Comparison of ENCODE assay signal across 8 cellular contexts in genomic region chr12:632102-632696, GRCh38. TPM values are rescaled to one million over a fixed set of nuclear protein-coding genes. Genes with fewer than 3 reads are reported as not detected.
DNase-seq lines count a peak whose midpoint lies in the region; ATAC-seq, FAIRE-seq and TF ChIP-seq lines count a peak whose summit lies in the region.

No MANE protein-coding gene starts in this region.

- H3K27me3 ChIP-seq in OCI-LY1 (ENCODE audit: insufficient read depth, low read length) (no peaks in the 10 kb centered on the region), neural progenitor cell (no peaks in the 10 kb centered on the region)

- H2AFZ ChIP-seq in OCI-LY1 (ENCODE audit: low read length) (no peak overlapping the region), neural progenitor cell (replicated peaks) (peak overlapping the region; percentile 77)

- H3K36me3 ChIP-seq in OCI-LY1 (ENCODE audit: insufficient read depth, low read length) = no peaks in the 10 kb centered on the region; the same call in 1 of the 2 replicates
- H3K36me3 ChIP-seq in neural progenitor cell = no peaks in the 10 kb centered on the region

- DNase-seq in GM19239 (ENCODE audit: insufficient read length, low spot score) (no peak), epithelial cell of esophagus (ENCODE audit: low read depth) (peak; percentile 87), neural progenitor cell (ENCODE audit: low spot score) (peak; percentile 77), CD1c-positive myeloid dendritic cell (ENCODE audit: extremely low spot score) (no peak), DMS114 treated with DMSO at 0.1 percent for 48 hours (lab: John Stamatoyannopoulos, UW; ENCODE audit: unreplicated experiment) (no peak)

- H3K9me3 Mint-ChIP-seq in neural progenitor cell = no peaks in the 10 kb centered on the region

- FAIRE-seq in GM19239 (lab: Jason Lieb, UNC) = peak; percentile 56

- ATAC-seq in GM19351 (IDR thresholded peaks at IDR 0.05; ENCODE audit: unreplicated experiment) = no peak
- no peak for ATAC-seq in HG03432 (IDR thresholded peaks at IDR 0.05; ENCODE audit: unreplicated experiment)

- H3K4me3 ChIP-seq in OCI-LY1 (ENCODE audit: low read depth, low read length, poor library complexity, severe bottlenecking) (no peak overlapping the region), epithelial cell of esophagus (ENCODE audit: low read length) (peak overlapping the region; percentile 1), neural progenitor cell (peak overlapping the region; percentile 4)

- TF ChIP-seq CTCF in OCI-LY1 (IDR thresholded peaks at IDR 0.05; ENCODE audit: low read length) (no peak), epithelial cell of esophagus (IDR thresholded peaks at IDR 0.05; ENCODE audit: insufficient read depth, low read depth, low read length, missing control alignments) (no peak), neural progenitor cell (IDR thresholded peaks at IDR 0.05) (no peak)

- H3K9me3 ChIP-seq in OCI-LY1 (ENCODE audit: low read length) (no peaks in the 10 kb centered on the region), neural progenitor cell (ENCODE audit: low read depth) (no peaks in the 10 kb centered on the region)

- H3K4me3 Mint-ChIP-seq in neural progenitor cell = peak overlapping the region; percentile 30

- no peaks in the 10 kb centered on the region for H4K20me1 ChIP-seq in OCI-LY1 (ENCODE audit: insufficient read depth, low read length)
- no peaks in the 10 kb centered on the region for H4K20me1 ChIP-seq in neural progenitor cell (ENCODE audit: low read depth)

- H3K4me1 ChIP-seq in OCI-LY1 (ENCODE audit: insufficient read depth, low read length, severe bottlenecking) = peaks cover 58% of the 10 kb centered on the region
- peaks cover 18% of the 10 kb centered on the region for H3K4me1 ChIP-seq in neural progenitor cell

- H3K27ac ChIP-seq in OCI-LY1 (ENCODE audit: low read depth, low read length, poor library complexity, severe bottlenecking) = peak overlapping the region; percentile 84
- peak overlapping the region; percentile 73 for H3K27ac ChIP-seq in neural progenitor cell

- peak overlapping the region; percentile 43 for H3K27ac Mint-ChIP-seq in neural progenitor cell

- H3K79me2 ChIP-seq in OCI-LY1 (ENCODE audit: insufficient read depth, low read length) (no peaks in the 10 kb centered on the region), neural progenitor cell (ENCODE audit: low read depth) (no peaks in the 10 kb centered on the region)

- H3K4me1 Mint-ChIP-seq in neural progenitor cell = peaks cover 32% of the 10 kb centered on the region

- H3F3A ChIP-seq in OCI-LY1 (ENCODE audit: insufficient read depth, low read length) = no peaks in the 10 kb centered on the region
- peaks cover 34% of the 10 kb centered on the region for H3F3A ChIP-seq in neural progenitor cell (ENCODE audit: low read depth)

- no peaks in the 10 kb centered on the region for H3K36me3 Mint-ChIP-seq in neural progenitor cell

- H3K4me2 ChIP-seq in OCI-LY1 (ENCODE audit: low read length) (peak overlapping the region; percentile 71), neural progenitor cell (peak overlapping the region; percentile 68)

- H3K9ac ChIP-seq in OCI-LY1 (ENCODE audit: low read length) (no peak overlapping the region; the same call in 1 of the 2 replicates), neural progenitor cell (no peak overlapping the region)

- H3K27me3 Mint-ChIP-seq in neural progenitor cell (ENCODE audit: insufficient read depth, low read depth) = peaks cover 2% of the 10 kb centered on the region

- no peaks in the 10 kb centered on the region for H3K9me2 ChIP-seq in OCI-LY1 (ENCODE audit: low read depth, low read length)

RNA-seq across cellular contexts. Expression of gene NINJ2, which starts 31.0 kb away (rescaled TPM):
- total RNA-seq in neural progenitor cell (ENCODE audit: low replicate concordance) = 0.37 TPM in 1 of 2 replicates, not detected in the other

Comparison
In these comparisons a context has a peak if more than half of its experiments do, and no peak if none do; other contexts are left out.
1. DNase-seq: peak in epithelial cell of esophagus (single experiment) and neural progenitor cell (single experiment); none in GM19239 (single experiment), CD1c-positive myeloid dendritic cell (single experiment) and DMS114 treated with DMSO at 0.1 percent for 48 hours (single experiment).